12 cellular contexts compared by ENCODE assay signal in the genomic region with DNA sequence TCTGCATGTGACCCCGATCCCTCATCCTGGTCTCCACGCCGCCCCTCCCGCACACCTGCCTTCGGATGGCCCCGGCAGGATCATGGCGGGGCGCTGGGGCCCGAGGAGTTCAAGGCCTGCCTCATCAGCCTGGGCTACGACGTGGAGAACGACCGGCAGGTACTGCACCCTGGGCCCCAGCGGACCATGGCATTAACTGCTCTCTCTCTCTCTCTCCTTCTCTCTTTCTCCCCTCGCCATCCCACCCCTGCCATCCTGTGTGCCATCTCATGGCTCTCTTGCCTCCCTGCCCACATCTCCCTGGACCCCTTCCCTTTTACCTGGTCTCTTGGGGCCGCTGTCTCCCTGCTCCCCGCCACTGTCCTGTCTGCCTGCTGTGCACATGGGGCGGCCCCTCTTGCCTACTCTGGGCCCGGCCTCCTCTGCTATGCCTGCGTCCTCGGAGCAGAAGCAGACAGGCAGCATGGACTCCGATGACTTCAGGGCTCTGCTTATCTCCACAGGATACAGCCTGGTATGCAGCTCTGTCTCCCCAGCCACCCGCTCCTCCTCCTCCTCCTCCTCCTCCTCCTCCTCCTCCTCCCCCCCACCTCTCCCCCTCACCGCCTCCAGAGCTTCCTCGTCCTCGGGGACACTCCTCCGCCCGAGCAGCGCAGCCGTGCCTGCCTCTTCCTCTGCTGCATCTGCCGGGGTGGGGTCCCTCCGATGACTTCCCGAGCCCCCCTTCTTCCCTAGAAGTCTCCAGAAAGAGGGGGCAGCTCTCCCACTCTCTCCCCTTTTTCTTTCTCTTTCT. TPM values are rescaled to one million over a fixed set of nuclear protein-coding genes. Genes with fewer than 3 reads are reported as not detected.
A peak's percentile ranks its signal among the peaks of the same experiment; 100 is the strongest.
DNase-seq lines count a peak whose midpoint lies in the region; ATAC-seq and TF ChIP-seq lines count a peak whose summit lies in the region.
"Had no signal": no experiment of that assay in that cellular context is flagged by ENCODE, and none has a peak within 500 bp of the region (broad histone marks: within the 10 kb centered on the region; RNA-seq: fewer than 3 reads in every experiment).

No MANE protein-coding gene starts in this region.

- no peak overlapping the region for H3K9ac ChIP-seq in liver (ENCODE audit: low read depth in 1 of 2, low read length in 2 of 2)

- ATAC-seq in Panc1, result peak; percentile 10
- ATAC-seq in effector memory CD8-positive, alpha-beta T cell (replicated peaks), result no peak
- no peak for ATAC-seq in stimulated activated naive B cell treated with anti-CD40 and anti-IgM and Interleukin-4, amounts not matched to agents 10 μg/mL and 1 μg/mL and 100 μg/mL, for 72 hours (replicated peaks)
- ATAC-seq: GM12878, pancreas had no signal

- peaks cover 64% of the 10 kb centered on the region for H3K36me3 Mint-ChIP-seq in effector memory CD8-positive, alpha-beta T cell (ENCODE audit: insufficient read depth)
- peaks cover 41 to 62% of the 10 kb centered on the region in 2 donors for H3K36me3 Mint-ChIP-seq in stimulated activated naive B cell treated with anti-CD40 and anti-IgM and Interleukin-4, amounts not matched to agents 10 μg/mL and 1 μg/mL and 100 μg/mL, for 72 hours

- H3K4me3 Mint-ChIP-seq in effector memory CD8-positive, alpha-beta T cell, result no peak overlapping the region
- H3K4me3 Mint-ChIP-seq in stimulated activated naive B cell treated with anti-CD40 and anti-IgM and Interleukin-4, amounts not matched to agents 10 μg/mL and 1 μg/mL and 100 μg/mL, for 72 hours, result no peak overlapping the region

- peaks cover 87% of the 10 kb centered on the region for H3K4me1 ChIP-seq in Panc1 (ENCODE audit: control insufficient read depth, insufficient read depth, low read length)
- peaks cover 1 to 48% (median 22%) of the 10 kb centered on the region in 4 donors for H3K4me1 ChIP-seq in liver (ENCODE audit: control insufficient read depth in 4 of 4, insufficient read depth in 4 of 4, low read length in 3 of 4)

- no peaks in the 10 kb centered on the region for H3K27me3 Mint-ChIP-seq in effector memory CD8-positive, alpha-beta T cell
- no peaks in the 10 kb centered on the region for H3K27me3 Mint-ChIP-seq in stimulated activated naive B cell treated with anti-CD40 and anti-IgM and Interleukin-4, amounts not matched to agents 10 μg/mL and 1 μg/mL and 100 μg/mL, for 72 hours

- H3K9me3 Mint-ChIP-seq in effector memory CD8-positive, alpha-beta T cell, result no peaks in the 10 kb centered on the region
- no peaks in the 10 kb centered on the region for H3K9me3 Mint-ChIP-seq in stimulated activated naive B cell treated with anti-CD40 and anti-IgM and Interleukin-4, amounts not matched to agents 10 μg/mL and 1 μg/mL and 100 μg/mL, for 72 hours

- DNase-seq in Panc1 (ENCODE audit: low read depth, low spot score), result no peak
- DNase-seq in effector memory CD8-positive, alpha-beta T cell, result no peak
- no peak for DNase-seq in stimulated activated naive B cell treated with anti-CD40 and anti-IgM and Interleukin-4, amounts not matched to agents 10 μg/mL and 1 μg/mL and 100 μg/mL, for 72 hours
- DNase-seq in CD1c-positive myeloid dendritic cell (ENCODE audit: extremely low spot score), result no peak
- no peak for DNase-seq in activated T-cell treated with anti-CD3 and anti-CD28 coated beads, Interleukin-2, amount 50 U/mL, for 1 hour
- DNase-seq in HK-2 (ENCODE audit: unreplicated experiment), result no peak
- no peak for DNase-seq in superior temporal gyrus (ENCODE audit: extremely low spot score)
- DNase-seq: NCI-H2081 treated with DMSO at 0.1 percent for 48 hours, PC-9 had no signal

- in situ Hi-C loops in Panc1 (cut with HindIII; ENCODE audit: low pct_unique_long_range_greater_than_20kb, low sequenced_read_pairs), result no loop called here

- POLR2A ChIA-PET in Panc1 (lab: Charles Lee), result no interaction called here

- 77% methylated on average over 33 of the region's 33 CpGs for WGBS in liver

- H3K27ac ChIP-seq in Panc1 (ENCODE audit: low read length) (peak overlapping the region; percentile 73), liver (ENCODE audit: low read depth in 1 of 2, low read length in 2 of 2) (peak overlapping the region in 1 of 2 donors; percentile 14)
- H3K27ac ChIP-seq: PC-9 had no signal

- peaks cover 35% of the 10 kb centered on the region in 2 donors for H3K4me1 Mint-ChIP-seq in effector memory CD8-positive, alpha-beta T cell (ENCODE audit: low read depth in 2 of 2)
- H3K4me1 Mint-ChIP-seq in stimulated activated naive B cell treated with anti-CD40 and anti-IgM and Interleukin-4, amounts not matched to agents 10 μg/mL and 1 μg/mL and 100 μg/mL, for 72 hours, result peaks cover 9 to 17% of the 10 kb centered on the region in 2 donors

- H3K27me3 ChIP-seq in Panc1 (ENCODE audit: control insufficient read depth, insufficient read depth, low read length), result no peaks in the 10 kb centered on the region
- H3K27me3 ChIP-seq in liver (ENCODE audit: control insufficient read depth in 4 of 4, insufficient read depth in 4 of 4, low read length in 3 of 4), result no peaks in the 10 kb centered on the region
- H3K27me3 ChIP-seq: pancreas had no signal

- intact Hi-C loops in Panc1 (cut with micrococcal nuclease; ENCODE audit: unreplicated experiment), result loop anchor here (5.0 kb wide), 1 partner anchor 76 kb away; no protein-coding TSS in a partner anchor

- TF ChIP-seq CTCF in Panc1 (IDR thresholded peaks at IDR 0.05) (no peak), liver (IDR thresholded peaks at IDR 0.05; ENCODE audit: low read depth, low read length, missing input control) (no peak)

- TF ChIP-seq RAD21 in liver (IDR thresholded peaks at IDR 0.05), result peak in 1 of 2 donors; percentile 7

- no TSS peak for BruUV-seq in Panc1 (replicated peaks; lab: Mats Ljungman, UMichigan)

- H3K4me3 ChIP-seq in Panc1 (ENCODE audit: low read depth in 2 of 2, low read length in 2 of 2) (no peak overlapping the region), liver (ENCODE audit: low read depth in 1 of 3, low read length in 3 of 3) (no peak overlapping the region)
- H3K4me3 ChIP-seq: GM12878, pancreas, PC-9 had no signal

- H3K27ac Mint-ChIP-seq in effector memory CD8-positive, alpha-beta T cell, result peak overlapping the region; percentile 55 to 67
- peak overlapping the region; percentile 59 for H3K27ac Mint-ChIP-seq in stimulated activated naive B cell treated with anti-CD40 and anti-IgM and Interleukin-4, amounts not matched to agents 10 μg/mL and 1 μg/mL and 100 μg/mL, for 72 hours

- peaks cover 66% of the 10 kb centered on the region for H3K36me3 ChIP-seq in Panc1 (ENCODE audit: control insufficient read depth, insufficient read depth, low read length)
- H3K36me3 ChIP-seq in liver (ENCODE audit: control insufficient read depth in 4 of 4, insufficient read depth in 3 of 4, low read depth in 1 of 4, low read length in 3 of 4), result peaks cover 12 to 46% (median 27%) of the 10 kb centered on the region in 4 donors

- CTCF ChIA-PET in Panc1 (lab: Charles Lee), result interaction anchor here (0.6 to 1.3 kb wide), 9 partner anchors 9 to 635 kb away, joined by 3 to 9 read pairs (median 3); a partner anchor contains a TSS

- H3K9me3 ChIP-seq in Panc1 (ENCODE audit: control insufficient read depth, insufficient read depth, low read depth, low read length) (no peaks in the 10 kb centered on the region), liver (ENCODE audit: control insufficient read depth in 4 of 4, low read length in 3 of 4) (no peaks in the 10 kb centered on the region)
- H3K9me3 ChIP-seq: pancreas had no signal

TF ChIP-seq in liver, 16 proteins besides CTCF, POLR2A, EP300 and RAD21:
- TF ChIP-seq YY1 (IDR thresholded peaks at IDR 0.05) (no peak), NR2F2 (IDR thresholded peaks at IDR 0.05) (peak; percentile 36)
TF ChIP-seq in liver: peak in this region for 1.

RNA-seq across cellular contexts. Expression of a gene that starts 16.2 kb away (rescaled TPM):
- total RNA-seq in Panc1 (2021; ENCODE audit: unreplicated experiment) (58.5 TPM), liver (10 to 100 TPM in 1 of 2 donors, 1 to 10 TPM in 1; 5.3 to 28.7 TPM)
- 81.4 TPM for polyA plus RNA-seq in Panc1 (2012; ENCODE audit: insufficient read length)
- polyA plus RNA-seq in liver, result 10 to 100 TPM in 1 of 2 donors, 1 to 10 TPM in 1; 3.8 to 12.3 TPM

RNA-seq across cellular contexts. Expression of a gene that starts 45.3 kb away (rescaled TPM):
- total RNA-seq in Panc1 (2021; ENCODE audit: unreplicated experiment) (not detected), liver (not detected)
- polyA plus RNA-seq in Panc1 (2012; ENCODE audit: insufficient read length), result not detected
- not detected for polyA plus RNA-seq in liver
- total RNA-seq: GM12878, pancreas had no signal
- polyA plus RNA-seq: pancreas had no signal
